In the genomic region with DNA sequence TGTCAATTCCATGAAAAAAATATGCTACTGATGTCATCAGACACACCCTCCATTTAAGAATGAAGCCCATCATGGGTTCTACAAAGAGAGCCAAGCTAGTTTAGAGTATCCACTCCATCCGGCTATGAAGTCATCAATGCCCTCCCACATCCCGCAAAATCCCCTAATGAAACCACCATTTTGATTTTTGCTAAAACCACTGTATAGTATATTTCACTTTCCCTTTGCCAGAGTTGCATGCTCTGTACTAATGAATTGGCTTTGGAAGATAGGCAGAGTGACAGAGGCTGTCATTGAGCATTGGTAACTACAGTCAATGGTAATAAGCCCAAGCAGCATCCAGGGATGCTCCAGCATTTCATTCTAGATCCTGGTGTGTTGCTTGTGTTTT, we compare ENCODE assay signal across 9 cellular contexts.
DNase-seq lines count a peak whose midpoint lies in the region; ATAC-seq and TF ChIP-seq lines count a peak whose summit lies in the region.
"Had no signal": no experiment of that assay in that cellular context is flagged by ENCODE, and none has a peak within 500 bp of the region (broad histone marks: within the 10 kb centered on the region; RNA-seq: fewer than 3 reads in every experiment).

No MANE protein-coding gene starts in this region.

- H3K9ac ChIP-seq in DND-41 (ENCODE audit: low read depth, low read length): no peak overlapping the region

- H4K20me1 ChIP-seq in DND-41 (ENCODE audit: insufficient read depth, low read length): no peaks in the 10 kb centered on the region

- peak overlapping the region; percentile 95 for H3K27ac Mint-ChIP-seq in activated T-cell treated with anti-CD3 and anti-CD28 coated beads, Interleukin-2, amount 50 U/mL, for 72 hours

- H3K9me3 Mint-ChIP-seq in activated T-cell treated with anti-CD3 and anti-CD28 coated beads, Interleukin-2, amount 50 U/mL, for 72 hours: no peaks in the 10 kb centered on the region

- H3K4me3 Mint-ChIP-seq in activated T-cell treated with anti-CD3 and anti-CD28 coated beads, Interleukin-2, amount 50 U/mL, for 72 hours: peak overlapping the region; percentile 3 to 71

- H3K4me1 ChIP-seq in DND-41 (ENCODE audit: insufficient read depth, low read length) (peaks cover 20% of the 10 kb centered on the region), right atrium auricular region (peaks cover 0 to 10% of the 10 kb centered on the region in 2 donors)

- H3K27ac ChIP-seq in DND-41 (ENCODE audit: low read length) (no peak overlapping the region), right atrium auricular region (no peak overlapping the region)

- no peaks in the 10 kb centered on the region for H3K36me3 ChIP-seq in DND-41 (ENCODE audit: insufficient read depth, low read length)
- H3K36me3 ChIP-seq in right atrium auricular region: no peaks in the 10 kb centered on the region

- no peaks in the 10 kb centered on the region for H3K27me3 Mint-ChIP-seq in activated T-cell treated with anti-CD3 and anti-CD28 coated beads, Interleukin-2, amount 50 U/mL, for 72 hours (ENCODE audit: low read depth)

- H3K9me3 ChIP-seq in DND-41 (ENCODE audit: insufficient read depth, low read length, severe bottlenecking) (no peaks in the 10 kb centered on the region), right atrium auricular region (no peaks in the 10 kb centered on the region)

- H3K27me3 ChIP-seq in DND-41 (ENCODE audit: insufficient read depth, low read length, poor library complexity) (no peaks in the 10 kb centered on the region), right atrium auricular region (no peaks in the 10 kb centered on the region)

- TF ChIP-seq CTCF in DND-41 (IDR thresholded peaks at IDR 0.05; ENCODE audit: borderline replicate concordance, extremely low read depth, low read length, poor library complexity, severe bottlenecking) (no peak), right atrium auricular region (IDR thresholded peaks at IDR 0.05) (no peak)

- H3K36me3 Mint-ChIP-seq in activated T-cell treated with anti-CD3 and anti-CD28 coated beads, Interleukin-2, amount 50 U/mL, for 72 hours (ENCODE audit: insufficient read depth in 2 of 2): peaks cover 0 to 5% of the 10 kb centered on the region in 2 donors

- peaks cover 14% of the 10 kb centered on the region for H3K79me2 ChIP-seq in DND-41 (ENCODE audit: insufficient read depth, low read length)

- DNase-seq in DND-41: no peak
- peak in 1 of 2 donors; percentile 56 for DNase-seq in activated T-cell treated with anti-CD3 and anti-CD28 coated beads, Interleukin-2, amount 50 U/mL, for 72 hours
- DNase-seq in right atrium auricular region (ENCODE audit: low spot score): no peak
- DNase-seq in cerebellar nuclear complex (lab: John Stamatoyannopoulos, UW): no peak

- H2AFZ ChIP-seq in DND-41 (ENCODE audit: low read depth, low read length): no peak overlapping the region

- peaks cover 92% of the 10 kb centered on the region for H3K4me1 Mint-ChIP-seq in activated T-cell treated with anti-CD3 and anti-CD28 coated beads, Interleukin-2, amount 50 U/mL, for 72 hours (ENCODE audit: low read depth)

- H3K4me3 ChIP-seq in DND-41 (ENCODE audit: low read depth in 1 of 2, low read length in 2 of 2) (no peak overlapping the region), right atrium auricular region (no peak overlapping the region)
- H3K4me3 ChIP-seq: K562 had no signal

- ATAC-seq in DND-41 (ENCODE audit: insufficient read depth, low read depth): peak; percentile 59
- peak; percentile 69 for ATAC-seq in GM19397 (IDR thresholded peaks at IDR 0.05; ENCODE audit: unreplicated experiment)
- peak; percentile 66 for ATAC-seq in HG03159 (IDR thresholded peaks at IDR 0.05; ENCODE audit: unreplicated experiment)
- ATAC-seq in activated T-cell treated with anti-CD3 and anti-CD28 coated beads, Interleukin-2, amount 50 U/mL, for 72 hours (replicated peaks in 1 of 2): peak; percentile 73 to 82
- no peak for ATAC-seq in HG03025 (IDR thresholded peaks at IDR 0.05; ENCODE audit: low FRiP score, unreplicated experiment)
- no peak for ATAC-seq in HG03045 (IDR thresholded peaks at IDR 0.05; ENCODE audit: unreplicated experiment)

- H3K4me2 ChIP-seq in DND-41 (ENCODE audit: insufficient read depth, low read length): no peak overlapping the region

Comparison
In these comparisons a context has a peak if more than half of its experiments do, and no peak if none do; other contexts are left out.
1. ATAC-seq: peak in DND-41 (single experiment), GM19397 (single experiment), HG03159 (single experiment) and activated T-cell treated with anti-CD3 and anti-CD28 coated beads, Interleukin-2, amount 50 U/mL, for 72 hours (2 of 2); none in HG03025 (single experiment) and HG03045 (single experiment).